Comparison of ENCODE assay signal across 8 cellular contexts in the genomic region with DNA sequence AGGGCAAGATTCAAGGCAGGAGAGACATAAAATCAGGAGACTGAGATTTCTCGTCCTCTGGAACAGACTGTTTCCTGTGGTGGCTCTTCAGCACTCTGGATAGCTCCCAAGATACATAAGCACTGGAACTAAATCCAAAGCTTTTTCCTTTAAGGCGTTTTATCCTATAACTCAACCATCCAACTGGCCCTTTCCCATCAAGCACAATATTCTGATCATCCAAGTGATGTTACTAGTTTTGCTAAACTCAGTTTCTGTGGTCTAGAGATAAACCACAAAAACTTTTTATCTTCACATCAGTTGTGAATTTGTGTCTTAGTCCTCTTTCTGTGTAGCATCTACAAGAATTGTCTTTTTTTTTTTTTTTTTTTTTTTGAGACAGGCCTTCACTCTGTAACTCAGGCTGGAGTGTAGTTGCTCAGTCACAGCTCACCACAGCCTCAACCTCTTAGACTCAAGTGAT.
DNase-seq lines count a peak whose midpoint lies in the region; ATAC-seq and TF ChIP-seq lines count a peak whose summit lies in the region.

No MANE protein-coding gene starts in this region.

- TF ChIP-seq EP300 in gastroesophageal sphincter (IDR thresholded peaks at IDR 0.05) = no peak

- ATAC-seq in gastroesophageal sphincter = no peak
- no peak for ATAC-seq in GM19397 (IDR thresholded peaks at IDR 0.05; ENCODE audit: unreplicated experiment)

- H3K4me1 ChIP-seq in gastroesophageal sphincter = no peaks in the 10 kb centered on the region

- no peaks in the 10 kb centered on the region for H3K36me3 ChIP-seq in gastroesophageal sphincter

- DNase-seq in AG10803 (ENCODE audit: low read depth) = peak; percentile 37
- DNase-seq in HK-2 (ENCODE audit: unreplicated experiment) = peak; percentile 4
- peak; percentile 6 to 14 for DNase-seq in activated CD4-positive, alpha-beta T cell treated with anti-CD3 and anti-CD28 coated beads, Interleukin-2, amount 50 U/mL, for 48 hours
- DNase-seq in foreskin melanocyte = peak; percentile 35
- DNase-seq in NCI-H2081 (lab: John Stamatoyannopoulos, UW) = no peak
- no peak for DNase-seq in NCI-H1436 treated with DMSO at 0.1 percent for 48 hours (lab: John Stamatoyannopoulos, UW)

- TF ChIP-seq CTCF in AG10803 (conservative IDR thresholded peaks at IDR 0.05; ENCODE audit: low read length) (no peak), gastroesophageal sphincter (IDR thresholded peaks at IDR 0.05) (no peak)

- no peak for TF ChIP-seq POLR2A in gastroesophageal sphincter (IDR thresholded peaks at IDR 0.05)

- H3K27me3 ChIP-seq in gastroesophageal sphincter = no peaks in the 10 kb centered on the region

- no peaks in the 10 kb centered on the region for H3K9me3 ChIP-seq in gastroesophageal sphincter

- 8 to 15% methylated on average over 2 of the region's 2 CpGs for WGBS in gastroesophageal sphincter (ENCODE audit: low coverage in 1 of 2), 2 donors

- H3K4me3 ChIP-seq in AG10803 (ENCODE audit: low read length) = no peak overlapping the region
- H3K4me3 ChIP-seq in gastroesophageal sphincter = no peak overlapping the region

- no peak overlapping the region for H3K27ac ChIP-seq in gastroesophageal sphincter

Comparison
In these comparisons a context has a peak if more than half of its experiments do, and no peak if none do; other contexts are left out.
1. DNase-seq: peak in AG10803 (single experiment), HK-2 (single experiment), activated CD4-positive, alpha-beta T cell treated with anti-CD3 and anti-CD28 coated beads, Interleukin-2, amount 50 U/mL, for 48 hours (2 of 2) and foreskin melanocyte (single experiment); none in NCI-H2081 (0 of 2) and NCI-H1436 treated with DMSO at 0.1 percent for 48 hours (single experiment).